Comparison of ENCODE assay signal across 8 cellular contexts in genomic region chr12:108664338-108665258, GRCh38. TPM values are rescaled to one million over a fixed set of nuclear protein-coding genes. Genes with fewer than 3 reads are reported as not detected.
DNase-seq lines count a peak whose midpoint lies in the region; ATAC-seq and TF ChIP-seq lines count a peak whose summit lies in the region.

No MANE protein-coding gene starts in this region.

- H4K20me1 ChIP-seq in OCI-LY7 (ENCODE audit: insufficient read depth, low read length), result no peaks in the 10 kb centered on the region

- peak overlapping the region; percentile 67 to 93 (median 82) for H3K27ac Mint-ChIP-seq in naive B cell
- H3K27ac Mint-ChIP-seq in stimulated activated effector memory CD8-positive, alpha-beta T cell treated with anti-CD3 and anti-CD28 coated beads, Interleukin-12 subunit alpha, Interleukin-12 subunit beta, amount 100 ng/mL, for 72 hours, result peak overlapping the region; percentile 83

- no peaks in the 10 kb centered on the region for H3K27me3 ChIP-seq in esophagus (ENCODE audit: control insufficient read depth in 1 of 2, insufficient read depth in 2 of 2, low read length in 2 of 2)

- peak; percentile 99 for TF ChIP-seq CTCF in OCI-LY7 (conservative IDR thresholded peaks at IDR 0.05; ENCODE audit: low read length)

- no peak overlapping the region; the same call in 1 of the 2 replicates for H2AFZ ChIP-seq in OCI-LY7 (ENCODE audit: low read length)

- ATAC-seq in GM21423 (IDR thresholded peaks at IDR 0.05; ENCODE audit: unreplicated experiment) (peak; percentile 65), naive B cell (ENCODE audit: low read depth in 2 of 2) (peak; percentile 84 to 90)
- ATAC-seq in stimulated activated effector memory CD8-positive, alpha-beta T cell treated with anti-CD3 and anti-CD28 coated beads, Interleukin-12 subunit alpha, Interleukin-12 subunit beta, amount 100 ng/mL, for 72 hours, result peak; percentile 100

- no peaks in the 10 kb centered on the region for H3K27me3 Mint-ChIP-seq in naive B cell

- H3K4me1 ChIP-seq in OCI-LY7 (ENCODE audit: insufficient read depth, low read length, poor library complexity, severe bottlenecking), result peaks cover 83% of the 10 kb centered on the region
- no peaks in the 10 kb centered on the region for H3K4me1 ChIP-seq in esophagus (ENCODE audit: control insufficient read depth in 2 of 2, insufficient read depth in 2 of 2, low read length in 1 of 2)

- intact Hi-C loops in OCI-LY7 (cut with micrococcal nuclease; ENCODE audit: unreplicated experiment), result loop anchor here (1.0 to 2.0 kb wide), 7 partner anchors 22 to 428 kb away; partner anchors contain the start of genes ALKBH2 and CORO1C

- H3K36me3 Mint-ChIP-seq in naive B cell, result peaks cover 0 to 6% of the 10 kb centered on the region in 2 donors
- H3K36me3 Mint-ChIP-seq in stimulated activated effector memory CD8-positive, alpha-beta T cell treated with anti-CD3 and anti-CD28 coated beads, Interleukin-12 subunit alpha, Interleukin-12 subunit beta, amount 100 ng/mL, for 72 hours, result no peaks in the 10 kb centered on the region

- WGBS in esophagus, 2 donors, result 6 to 10% methylated on average over 5 of the region's 5 CpGs

- peak overlapping the region; percentile 68 for H3K4me2 ChIP-seq in OCI-LY7 (ENCODE audit: low read length)

- H3K9me3 Mint-ChIP-seq in naive B cell, result no peaks in the 10 kb centered on the region
- H3K9me3 Mint-ChIP-seq in stimulated activated effector memory CD8-positive, alpha-beta T cell treated with anti-CD3 and anti-CD28 coated beads, Interleukin-12 subunit alpha, Interleukin-12 subunit beta, amount 100 ng/mL, for 72 hours, result no peaks in the 10 kb centered on the region

- peaks cover 45% of the 10 kb centered on the region for H3K79me2 ChIP-seq in OCI-LY7 (ENCODE audit: insufficient read depth, low read depth, low read length)

- H3K4me3 Mint-ChIP-seq in naive B cell, result peak overlapping the region; percentile 1 to 87 (median 78)
- H3K4me3 Mint-ChIP-seq in stimulated activated effector memory CD8-positive, alpha-beta T cell treated with anti-CD3 and anti-CD28 coated beads, Interleukin-12 subunit alpha, Interleukin-12 subunit beta, amount 100 ng/mL, for 72 hours, result peak overlapping the region; percentile 28

- H3K9me2 ChIP-seq in OCI-LY7 (ENCODE audit: insufficient read depth, low read length), result no peaks in the 10 kb centered on the region

- DNase-seq in DMS 273 treated with DMSO at 0.1 percent for 48 hours (lab: John Stamatoyannopoulos, UW) (peak; percentile 23), HuH-7 (ENCODE audit: low spot score) (peak; percentile 83), OCI-LY7 (ENCODE audit: low spot score) (peak; percentile 92), activated T-cell treated with anti-CD3 and anti-CD28 coated beads for 48 hours (ENCODE audit: low read depth) (peak; percentile 77), naive B cell (peak; percentile 72)
- peak; percentile 71 to 92 for DNase-seq in stimulated activated effector memory CD8-positive, alpha-beta T cell treated with anti-CD3 and anti-CD28 coated beads, Interleukin-12 subunit alpha, Interleukin-12 subunit beta, amount 100 ng/mL, for 72 hours (ENCODE audit: low spot score in 2 of 2)

- TSS peak; percentile 90 for BruUV-seq in OCI-LY7 (replicated peaks; lab: Mats Ljungman, UMichigan)

- POLR2A ChIA-PET in OCI-LY7 (lab: Charles Lee), result interaction anchor here (0.6 to 12.4 kb wide), 30 partner anchors 9 to 390 kb away, joined by 3 to 330 read pairs (median 4); partner anchors contain the start of genes ISCU, SART3 and SELPLG

- H3K9me3 ChIP-seq in OCI-LY7 (ENCODE audit: low read length), result peaks cover 9% of the 10 kb centered on the region; the same call in 1 of the 2 replicates
- no peaks in the 10 kb centered on the region for H3K9me3 ChIP-seq in esophagus (ENCODE audit: control insufficient read depth in 2 of 2, insufficient read depth in 1 of 2, low read depth in 1 of 2, low read length in 1 of 2)

- peaks cover 37 to 66% (median 41%) of the 10 kb centered on the region in 3 donors for H3K4me1 Mint-ChIP-seq in naive B cell
- H3K4me1 Mint-ChIP-seq in stimulated activated effector memory CD8-positive, alpha-beta T cell treated with anti-CD3 and anti-CD28 coated beads, Interleukin-12 subunit alpha, Interleukin-12 subunit beta, amount 100 ng/mL, for 72 hours, result peaks cover 20% of the 10 kb centered on the region

- H3K27ac ChIP-seq in OCI-LY7 (ENCODE audit: low read depth, low read length, poor library complexity, severe bottlenecking) (peak overlapping the region; percentile 94), esophagus (ENCODE audit: low read depth in 2 of 2, low read length in 1 of 2) (peak overlapping the region; percentile 78 to 93)

- CTCF ChIA-PET in OCI-LY7 (lab: Charles Lee; ENCODE audit: unreplicated experiment), result interaction anchor here (0.6 to 2.2 kb wide), 13 partner anchors 11 to 219 kb away, joined by 3 to 15 read pairs (median 4); no protein-coding TSS in a partner anchor

- H3K36me3 ChIP-seq in OCI-LY7 (ENCODE audit: insufficient read depth, low read length), result peaks cover 37% of the 10 kb centered on the region
- H3K36me3 ChIP-seq in esophagus (ENCODE audit: control insufficient read depth in 2 of 2, insufficient read depth in 2 of 2, low read length in 1 of 2), result peaks cover 0 to 4% of the 10 kb centered on the region in 2 donors

- H3K4me3 ChIP-seq in OCI-LY7 (ENCODE audit: low read depth, low read length, poor library complexity, severe bottlenecking) (peak overlapping the region; percentile 46), esophagus (ENCODE audit: low read depth in 1 of 2, low read length in 2 of 2) (no peak overlapping the region)

RNA-seq across cellular contexts. Expression of gene SELPLG, which starts 30.9 kb away (rescaled TPM):
- 16.9 and 20.0 TPM in 2 replicates for total RNA-seq in OCI-LY7 (2014; rRNA removed; shearing (Covaris generic))
- 21.0 and 25.3 TPM in 2 replicates for total RNA-seq in OCI-LY7 (2022)
- polyA plus RNA-seq in esophagus (1 to 10 TPM in 1 of 2 donors, under 1 TPM in 1; 0.86 to 2.0 TPM), naive B cell (ENCODE audit: low read depth in 6 of 6) (10 to 100 TPM; 28.4 to 56.4 (median 36.0) TPM)

Comparison
In these comparisons a context has a peak if more than half of its experiments do, and no peak if none do; other contexts are left out.
1. DNase-seq: peak in every context shown above with its lines; median percentile 92 in OCI-LY7; 83 in HuH-7; 82 in stimulated activated effector memory CD8-positive, alpha-beta T cell treated with anti-CD3 and anti-CD28 coated beads, Interleukin-12 subunit alpha, Interleukin-12 subunit beta, amount 100 ng/mL, for 72 hours; 77 in activated T-cell treated with anti-CD3 and anti-CD28 coated beads for 48 hours; 72 in naive B cell; 23 in DMS 273 treated with DMSO at 0.1 percent for 48 hours.
2. RNA of gene SELPLG, which starts 30.9 kb away (polyA plus RNA-seq): 28.4 to 56.4 TPM in naive B cell; 0.86 to 2.0 TPM in esophagus; every median in the first group is over 4 times any median in the second.
3. Peak in every context shown above with its lines, with median percentiles within 50 percentile points of each other: ATAC-seq.